Comparison of ENCODE assay signal across 14 cellular contexts in genomic region chr10:68647928-68648327, GRCh38.
A peak's percentile ranks its signal among the peaks of the same experiment; 100 is the strongest.
DNase-seq lines count a peak whose midpoint lies in the region; ATAC-seq and TF ChIP-seq lines count a peak whose summit lies in the region.
"Had no signal": no experiment of that assay in that cellular context is flagged by ENCODE, and none has a peak within 500 bp of the region (broad histone marks: within the 10 kb centered on the region; RNA-seq: fewer than 3 reads in every experiment).

No MANE protein-coding gene starts in this region.

- no peak overlapping the region for H3K4me3 ChIP-seq in left lung
- H3K4me3 ChIP-seq: upper lobe of left lung had no signal

- no peak overlapping the region for H3K4me3 Mint-ChIP-seq in chondrocyte (ENCODE audit: unreplicated experiment)
- no peak overlapping the region for H3K4me3 Mint-ChIP-seq in activated T-helper 17 cell treated with anti-CD3 and anti-CD28 coated beads, Interleukin-2, amount 50 U/mL, for 72 hours
- H3K4me3 Mint-ChIP-seq: activated naive CD4-positive, alpha-beta T cell treated with anti-CD3 and anti-CD28 coated beads for 36 hours; B cell; nephron had no signal

- H3K36me3 ChIP-seq in left lung: no peaks in the 10 kb centered on the region
- H3K36me3 ChIP-seq: upper lobe of left lung had no signal

- H3K27me3 ChIP-seq in left lung: no peaks in the 10 kb centered on the region
- H3K27me3 ChIP-seq: upper lobe of left lung had no signal

- no peaks in the 10 kb centered on the region for H3K9me3 ChIP-seq in left lung
- H3K9me3 ChIP-seq: upper lobe of left lung had no signal

- H3K27ac ChIP-seq in left lung: no peak overlapping the region
- H3K27ac ChIP-seq: upper lobe of left lung had no signal

- peaks cover 18% of the 10 kb centered on the region for H3K36me3 Mint-ChIP-seq in chondrocyte (ENCODE audit: low read depth)
- peaks cover 16% of the 10 kb centered on the region for H3K36me3 Mint-ChIP-seq in activated T-helper 17 cell treated with anti-CD3 and anti-CD28 coated beads, Interleukin-2, amount 50 U/mL, for 72 hours (ENCODE audit: low read depth)

- H3K27me3 Mint-ChIP-seq in chondrocyte (ENCODE audit: low read depth): no peaks in the 10 kb centered on the region
- H3K27me3 Mint-ChIP-seq in activated T-helper 17 cell treated with anti-CD3 and anti-CD28 coated beads, Interleukin-2, amount 50 U/mL, for 72 hours: no peaks in the 10 kb centered on the region
- H3K27me3 Mint-ChIP-seq: B cell had no signal

- H3K4me1 ChIP-seq in left lung: no peaks in the 10 kb centered on the region
- H3K4me1 ChIP-seq: upper lobe of left lung had no signal

- no peak for TF ChIP-seq CTCF in chondrocyte (IDR thresholded peaks at IDR 0.05)
- no peak for TF ChIP-seq CTCF in left lung (IDR thresholded peaks at IDR 0.05)

- peak; percentile 41 for DNase-seq in A172 (ENCODE audit: low spot score)
- peak; percentile 70 for DNase-seq in HS-5 (ENCODE audit: low read depth)
- DNase-seq in chondrocyte (ENCODE audit: low spot score): no peak
- no peak for DNase-seq in left lung
- DNase-seq: activated naive CD4-positive, alpha-beta T cell treated with anti-CD3 and anti-CD28 coated beads for 36 hours; head of caudate nucleus; MM.1S; upper lobe of left lung had no signal

- intact Hi-C loops in left lung (cut with DNase I): no loop called here

- H3K9me3 Mint-ChIP-seq in chondrocyte (ENCODE audit: low read depth): peaks cover 3% of the 10 kb centered on the region
- H3K9me3 Mint-ChIP-seq in activated T-helper 17 cell treated with anti-CD3 and anti-CD28 coated beads, Interleukin-2, amount 50 U/mL, for 72 hours: no peaks in the 10 kb centered on the region
- H3K9me3 Mint-ChIP-seq: activated naive CD4-positive, alpha-beta T cell treated with anti-CD3 and anti-CD28 coated beads for 36 hours had no signal

- peak; percentile 59 for ATAC-seq in left lung
- ATAC-seq in HG02759 (IDR thresholded peaks at IDR 0.05; ENCODE audit: unreplicated experiment): no peak
- no peak for ATAC-seq in HG02840 (IDR thresholded peaks at IDR 0.05; ENCODE audit: low FRiP score, unreplicated experiment)
- ATAC-seq in GM19023 (IDR thresholded peaks at IDR 0.05; ENCODE audit: unreplicated experiment): no peak
- ATAC-seq in activated T-helper 17 cell treated with anti-CD3 and anti-CD28 coated beads, Interleukin-2, amount 50 U/mL, for 72 hours (replicated peaks): no peak

- H3K27ac Mint-ChIP-seq in chondrocyte (ENCODE audit: unreplicated experiment): peak overlapping the region; percentile 60
- H3K27ac Mint-ChIP-seq in activated T-helper 17 cell treated with anti-CD3 and anti-CD28 coated beads, Interleukin-2, amount 50 U/mL, for 72 hours: no peak overlapping the region
- H3K27ac Mint-ChIP-seq: activated naive CD4-positive, alpha-beta T cell treated with anti-CD3 and anti-CD28 coated beads for 36 hours; B cell; nephron had no signal

- H3K4me1 Mint-ChIP-seq in chondrocyte (ENCODE audit: low read depth): peaks cover 33% of the 10 kb centered on the region
- H3K4me1 Mint-ChIP-seq in activated T-helper 17 cell treated with anti-CD3 and anti-CD28 coated beads, Interleukin-2, amount 50 U/mL, for 72 hours: peaks cover 4% of the 10 kb centered on the region
- H3K4me1 Mint-ChIP-seq: B cell, nephron had no signal

Comparison
In these comparisons a context has a peak if more than half of its experiments do, and no peak if none do; other contexts are left out.
1. DNase-seq: peak in A172 (single experiment) and HS-5 (single experiment); none in chondrocyte (single experiment) and left lung (0 of 2).